11 cellular contexts compared by ENCODE assay signal in genomic region chr12:65533177-65533883, GRCh38.
A peak's percentile ranks its signal among the peaks of the same experiment; 100 is the strongest.
DNase-seq lines count a peak whose midpoint lies in the region; ATAC-seq and TF ChIP-seq lines count a peak whose summit lies in the region.
"Had no signal": no experiment of that assay in that cellular context is flagged by ENCODE, and none has a peak within 500 bp of the region (broad histone marks: within the 10 kb centered on the region; RNA-seq: fewer than 3 reads in every experiment).

No MANE protein-coding gene starts in this region.

- no peaks in the 10 kb centered on the region for H3K9me3 ChIP-seq in SJCRH30 (replicated peaks)
- no peaks in the 10 kb centered on the region for H3K9me3 ChIP-seq in fibroblast of lung (ENCODE audit: control insufficient read depth, insufficient read depth, low read depth, low read length)
- no peaks in the 10 kb centered on the region for H3K9me3 ChIP-seq in smooth muscle cell (replicated peaks; ENCODE audit: low read depth)
- H3K9me3 ChIP-seq: colonic mucosa had no signal

- H3K4me3 Mint-ChIP-seq in activated naive CD8-positive, alpha-beta T cell treated with anti-CD3 and anti-CD28 coated beads, Interleukin-2, amount 50 U/mL, for 24 hours = no peak overlapping the region

- peak overlapping the region; percentile 19 for H3K4me2 ChIP-seq in fibroblast of lung (ENCODE audit: extremely low read depth, insufficient read depth, low read length)
- H3K4me2 ChIP-seq in smooth muscle cell = peak overlapping the region; percentile 53

- H2AFZ ChIP-seq in fibroblast of lung (ENCODE audit: low read length) (no peak overlapping the region), smooth muscle cell (ENCODE audit: low read depth) (no peak overlapping the region)

- H3K4me3 ChIP-seq in HFF-Myc (replicated peaks; ENCODE audit: low read depth, low read length) = no peak overlapping the region
- H3K4me3 ChIP-seq in SJCRH30 = peak overlapping the region; percentile 40
- H3K4me3 ChIP-seq in fibroblast of lung (replicated peaks in 1 of 4; ENCODE audit: control extremely low read depth in 1 of 4, insufficient read depth in 1 of 4, low read depth in 3 of 4, low read length in 4 of 4) = no peak overlapping the region
- H3K4me3 ChIP-seq in smooth muscle cell = no peak overlapping the region
- H3K4me3 ChIP-seq: colonic mucosa had no signal

- TF ChIP-seq CTCF in HFF-Myc (IDR thresholded peaks at IDR 0.05; ENCODE audit: low read depth, low read length, missing control alignments) (no peak), fibroblast of lung (conservative IDR thresholded peaks at IDR 0.05 in 1 of 2, IDR thresholded peaks at IDR 0.05 in 1 of 2; ENCODE audit: low read depth in 1 of 2, low read length in 2 of 2) (no peak), smooth muscle cell (IDR thresholded peaks at IDR 0.05; ENCODE audit: borderline replicate concordance, insufficient read depth, poor library complexity, severe bottlenecking) (no peak)

- peaks cover 66% of the 10 kb centered on the region for H3K4me1 ChIP-seq in SJCRH30
- H3K4me1 ChIP-seq in fibroblast of lung (ENCODE audit: control insufficient read depth, extremely low read depth, insufficient read depth, low read length) = peaks cover 36% of the 10 kb centered on the region
- H3K4me1 ChIP-seq in smooth muscle cell (ENCODE audit: low read depth) = peaks cover 30% of the 10 kb centered on the region
- H3K4me1 ChIP-seq: colonic mucosa had no signal

- 22% methylated on average over 10 of the region's 10 CpGs for WGBS in smooth muscle cell (ENCODE audit: low lambda C conversion rate)

- H3K36me3 Mint-ChIP-seq in activated naive CD8-positive, alpha-beta T cell treated with anti-CD3 and anti-CD28 coated beads, Interleukin-2, amount 50 U/mL, for 24 hours (ENCODE audit: low read depth) = no peaks in the 10 kb centered on the region

- no peaks in the 10 kb centered on the region for H4K20me1 ChIP-seq in fibroblast of lung (ENCODE audit: control insufficient read depth, extremely low read depth, insufficient read depth, low read length)
- H4K20me1 ChIP-seq in smooth muscle cell (ENCODE audit: low read depth) = no peaks in the 10 kb centered on the region

- H3K9ac ChIP-seq in fibroblast of lung (ENCODE audit: insufficient read depth, low read length) = no peak overlapping the region
- peak overlapping the region; percentile 45 for H3K9ac ChIP-seq in smooth muscle cell (ENCODE audit: low read depth)

- peaks cover 38% of the 10 kb centered on the region for H3F3A ChIP-seq in smooth muscle cell (ENCODE audit: low read depth)

- no peaks in the 10 kb centered on the region for H3K36me3 ChIP-seq in SJCRH30
- no peaks in the 10 kb centered on the region for H3K36me3 ChIP-seq in fibroblast of lung (ENCODE audit: control insufficient read depth, insufficient read depth, low read length)
- H3K36me3 ChIP-seq in smooth muscle cell (ENCODE audit: low read depth) = no peaks in the 10 kb centered on the region
- H3K36me3 ChIP-seq: colonic mucosa had no signal

- no peak for ATAC-seq in activated naive CD8-positive, alpha-beta T cell treated with anti-CD3 and anti-CD28 coated beads, Interleukin-2, amount 50 U/mL, for 24 hours

- H3K27me3 ChIP-seq in SJCRH30 (no peaks in the 10 kb centered on the region), fibroblast of lung (ENCODE audit: control insufficient read depth, insufficient read depth, low read length) (no peaks in the 10 kb centered on the region), smooth muscle cell (ENCODE audit: low read depth) (no peaks in the 10 kb centered on the region)
- H3K27me3 ChIP-seq: colonic mucosa had no signal

- no peaks in the 10 kb centered on the region for H3K4me1 Mint-ChIP-seq in activated naive CD8-positive, alpha-beta T cell treated with anti-CD3 and anti-CD28 coated beads, Interleukin-2, amount 50 U/mL, for 24 hours

- H3K27me3 Mint-ChIP-seq in activated naive CD8-positive, alpha-beta T cell treated with anti-CD3 and anti-CD28 coated beads, Interleukin-2, amount 50 U/mL, for 24 hours = no peaks in the 10 kb centered on the region

- H3K79me2 ChIP-seq in fibroblast of lung (ENCODE audit: control insufficient read depth, insufficient read depth, low read length) = no peaks in the 10 kb centered on the region
- no peaks in the 10 kb centered on the region for H3K79me2 ChIP-seq in smooth muscle cell (ENCODE audit: low read depth)

- H3K9me3 Mint-ChIP-seq in activated naive CD8-positive, alpha-beta T cell treated with anti-CD3 and anti-CD28 coated beads, Interleukin-2, amount 50 U/mL, for 24 hours = no peaks in the 10 kb centered on the region

- DNase-seq in HFF-Myc (ENCODE audit: extremely low read depth, low read depth) (peak; percentile 75), SJCRH30 (peak; percentile 34 to 73), fibroblast of lung (ENCODE audit: low read depth in 2 of 2) (peak; percentile 78 to 86), smooth muscle cell (lab: John Stamatoyannopoulos, UW; ENCODE audit: unreplicated experiment) (no peak), NCI-H446 treated with DMSO at 0.1 percent for 48 hours (lab: John Stamatoyannopoulos, UW) (no peak), NCI-H2171 (lab: John Stamatoyannopoulos, UW) (no peak)
- DNase-seq in activated naive CD8-positive, alpha-beta T cell treated with anti-CD3 and anti-CD28 coated beads, Interleukin-2, amount 50 U/mL, for 24 hours = no peak
- DNase-seq: colonic mucosa, GDM1, hypothalamus, NCI-H510A treated with DMSO at 0.1 percent for 48 hours had no signal

- no peak overlapping the region for H3K27ac Mint-ChIP-seq in activated naive CD8-positive, alpha-beta T cell treated with anti-CD3 and anti-CD28 coated beads, Interleukin-2, amount 50 U/mL, for 24 hours

- H3K27ac ChIP-seq in SJCRH30 (peak overlapping the region; percentile 64), fibroblast of lung (ENCODE audit: insufficient read depth, low read length) (peak overlapping the region; percentile 70), smooth muscle cell (ENCODE audit: low read depth) (peak overlapping the region; percentile 97)
- H3K27ac ChIP-seq: colonic mucosa had no signal

Comparison
In these comparisons a context has a peak if more than half of its experiments do, and no peak if none do; other contexts are left out.
1. DNase-seq: peak in HFF-Myc (single experiment), SJCRH30 (2 of 2) and fibroblast of lung (2 of 2); none in smooth muscle cell (single experiment), NCI-H446 treated with DMSO at 0.1 percent for 48 hours (single experiment), activated naive CD8-positive, alpha-beta T cell treated with anti-CD3 and anti-CD28 coated beads, Interleukin-2, amount 50 U/mL, for 24 hours (single experiment) and NCI-H2171 (single experiment).
2. Peak in every context shown above with its lines, with median percentiles within 50 percentile points of each other: H3K27ac ChIP-seq.